In the genomic region with DNA sequence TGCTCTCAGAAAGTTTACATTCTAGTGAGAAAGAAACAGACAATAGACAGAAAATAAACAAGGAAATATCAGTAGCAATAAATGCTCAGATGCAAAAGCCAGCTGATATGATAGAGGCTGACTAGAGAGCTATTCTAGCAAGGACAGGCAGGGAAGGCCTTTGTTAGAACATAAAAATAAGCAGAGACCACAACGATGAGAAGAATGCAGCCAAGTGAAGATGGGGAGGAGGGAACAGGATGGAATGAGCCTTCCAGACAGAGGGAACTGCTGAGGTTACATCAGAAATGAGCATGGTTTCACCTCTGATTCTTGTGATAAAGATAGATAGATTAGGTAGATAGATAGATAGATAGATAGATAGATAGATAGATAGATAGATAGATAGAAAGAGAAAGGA, we compare ENCODE assay signal across 25 cellular contexts. TPM values are rescaled to one million over a fixed set of nuclear protein-coding genes. Genes with fewer than 3 reads are reported as not detected.
DNase-seq lines count a peak whose midpoint lies in the region; ATAC-seq and TF ChIP-seq lines count a peak whose summit lies in the region.
"Had no signal": no experiment of that assay in that cellular context is flagged by ENCODE, and none has a peak within 500 bp of the region (broad histone marks: within the 10 kb centered on the region; RNA-seq: fewer than 3 reads in every experiment).

No MANE protein-coding gene starts in this region.

- no peaks in the 10 kb centered on the region for H3K36me3 ChIP-seq in MM.1S (replicated peaks; ENCODE audit: insufficient read depth, low read length)
- H3K36me3 ChIP-seq: transverse colon, WERI-Rb-1 had no signal

- TF ChIP-seq CTCF in MM.1S (IDR thresholded peaks at IDR 0.05; ENCODE audit: low read length) = no peak

- H3K9me2 ChIP-seq in MM.1S (replicated peaks; ENCODE audit: insufficient read depth, low read length) = no peaks in the 10 kb centered on the region

- no peaks in the 10 kb centered on the region for H3F3A ChIP-seq in MM.1S (ENCODE audit: insufficient read depth, low read length)

- H3K9ac ChIP-seq in MM.1S (ENCODE audit: low read length) = no peak overlapping the region

- H3K4me1 Mint-ChIP-seq in activated naive CD8-positive, alpha-beta T cell treated with anti-CD3 and anti-CD28 coated beads, Interleukin-2, amount 50 U/mL, for 24 hours = no peaks in the 10 kb centered on the region
- H3K4me1 Mint-ChIP-seq in activated naive CD8-positive, alpha-beta T cell treated with anti-CD3 and anti-CD28 coated beads for 36 hours = no peaks in the 10 kb centered on the region
- H3K4me1 Mint-ChIP-seq: immature natural killer cell; naive thymus-derived CD8-positive, alpha-beta T cell had no signal

- H3K9me3 Mint-ChIP-seq in activated naive CD8-positive, alpha-beta T cell treated with anti-CD3 and anti-CD28 coated beads, Interleukin-2, amount 50 U/mL, for 24 hours = peaks cover 7% of the 10 kb centered on the region
- H3K9me3 Mint-ChIP-seq in activated naive CD8-positive, alpha-beta T cell treated with anti-CD3 and anti-CD28 coated beads for 36 hours = peaks cover 6% of the 10 kb centered on the region
- H3K9me3 Mint-ChIP-seq: activated T-helper 1 cell treated with anti-CD3 and anti-CD28 coated beads, Interleukin-12 subunit alpha, Interleukin-12 subunit beta, Interleukin-2, Interleukin-4 antibody, amounts not matched to agents 30 ng/mL and 10 ng/mL and 1 ng/mL, durations not matched to agents 14 hours and 24 hours and 36 hours had no signal

- DNase-seq in activated naive CD8-positive, alpha-beta T cell treated with anti-CD3 and anti-CD28 coated beads, Interleukin-2, amount 50 U/mL, for 24 hours = no peak
- no peak for DNase-seq in activated naive CD8-positive, alpha-beta T cell treated with anti-CD3 and anti-CD28 coated beads for 36 hours
- DNase-seq in astrocyte of the hippocampus (ENCODE audit: low read depth, low spot score) (peak; percentile 72), glomerular visceral epithelial cell (ENCODE audit: extremely low spot score) (peak; percentile 58), NCI-H82 treated with DMSO at 0.1 percent for 48 hours (lab: John Stamatoyannopoulos, UW; ENCODE audit: unreplicated experiment) (no peak), MM.1S (no peak), pons (ENCODE audit: low spot score) (no peak)
- no peak for DNase-seq in stimulated activated CD4-positive, alpha-beta T cell treated with anti-CD3 and anti-CD28 coated beads, Interleukin-1b, Interleukin-23, amount 100 ng/mL, for 48 hours
- DNase-seq: amniotic stem cell; immature natural killer cell; naive thymus-derived CD8-positive, alpha-beta T cell; NCI-H1694 treated with DMSO at 0.1 percent for 48 hours; RPMI8226; stimulated activated CD4-positive, alpha-beta T cell treated with anti-CD3 and anti-CD28 coated beads, Interleukin-15, amount 100 ng/mL, for 24 hours; stimulated activated naive CD4-positive, alpha-beta T cell treated with Interleukin-2 at 50 U/mL for 16 hours; T-helper 1 cell; transverse colon; WERI-Rb-1 had no signal

- H2AFZ ChIP-seq in MM.1S (ENCODE audit: low read length) = no peak overlapping the region

- H4K20me1 ChIP-seq in MM.1S (ENCODE audit: insufficient read depth, low read length) = no peaks in the 10 kb centered on the region

- H3K27me3 ChIP-seq in MM.1S (replicated peaks; ENCODE audit: insufficient read depth, low read length) = no peaks in the 10 kb centered on the region
- H3K27me3 ChIP-seq: transverse colon had no signal

- H3K4me1 ChIP-seq in MM.1S (ENCODE audit: low read length) = no peaks in the 10 kb centered on the region

- peak overlapping the region; percentile 20 for H3K27ac Mint-ChIP-seq in activated naive CD8-positive, alpha-beta T cell treated with anti-CD3 and anti-CD28 coated beads, Interleukin-2, amount 50 U/mL, for 24 hours
- H3K27ac Mint-ChIP-seq in activated naive CD8-positive, alpha-beta T cell treated with anti-CD3 and anti-CD28 coated beads for 36 hours = no peak overlapping the region
- H3K27ac Mint-ChIP-seq: activated T-helper 1 cell treated with anti-CD3 and anti-CD28 coated beads, Interleukin-12 subunit alpha, Interleukin-12 subunit beta, Interleukin-2, Interleukin-4 antibody, amounts not matched to agents 30 ng/mL and 10 ng/mL and 1 ng/mL, durations not matched to agents 14 hours and 24 hours and 36 hours; immature natural killer cell; naive thymus-derived CD8-positive, alpha-beta T cell had no signal

- no peaks in the 10 kb centered on the region for H3K36me3 Mint-ChIP-seq in activated naive CD8-positive, alpha-beta T cell treated with anti-CD3 and anti-CD28 coated beads, Interleukin-2, amount 50 U/mL, for 24 hours (ENCODE audit: low read depth)
- H3K36me3 Mint-ChIP-seq in activated naive CD8-positive, alpha-beta T cell treated with anti-CD3 and anti-CD28 coated beads for 36 hours = no peaks in the 10 kb centered on the region
- H3K36me3 Mint-ChIP-seq: immature natural killer cell had no signal

- H3K27ac ChIP-seq in MM.1S (ENCODE audit: low read length) = no peak overlapping the region
- H3K27ac ChIP-seq: transverse colon, WERI-Rb-1 had no signal

- H3K4me2 ChIP-seq in MM.1S (ENCODE audit: low read depth, low read length) = no peak overlapping the region

- no peak for ATAC-seq in activated naive CD8-positive, alpha-beta T cell treated with anti-CD3 and anti-CD28 coated beads, Interleukin-2, amount 50 U/mL, for 24 hours
- ATAC-seq: HepG2; naive thymus-derived CD8-positive, alpha-beta T cell had no signal

- H3K9me3 ChIP-seq in MM.1S (replicated peaks; ENCODE audit: insufficient read depth, low read length) = no peaks in the 10 kb centered on the region
- H3K9me3 ChIP-seq: transverse colon had no signal

- H3K4me3 Mint-ChIP-seq in activated naive CD8-positive, alpha-beta T cell treated with anti-CD3 and anti-CD28 coated beads, Interleukin-2, amount 50 U/mL, for 24 hours = no peak overlapping the region
- H3K4me3 Mint-ChIP-seq in activated naive CD8-positive, alpha-beta T cell treated with anti-CD3 and anti-CD28 coated beads for 36 hours = no peak overlapping the region
- H3K4me3 Mint-ChIP-seq: activated T-helper 1 cell treated with anti-CD3 and anti-CD28 coated beads, Interleukin-12 subunit alpha, Interleukin-12 subunit beta, Interleukin-2, Interleukin-4 antibody, amounts not matched to agents 30 ng/mL and 10 ng/mL and 1 ng/mL, durations not matched to agents 14 hours and 24 hours and 36 hours; immature natural killer cell; naive thymus-derived CD8-positive, alpha-beta T cell had no signal

- H3K27me3 Mint-ChIP-seq in activated naive CD8-positive, alpha-beta T cell treated with anti-CD3 and anti-CD28 coated beads, Interleukin-2, amount 50 U/mL, for 24 hours = no peaks in the 10 kb centered on the region
- no peaks in the 10 kb centered on the region for H3K27me3 Mint-ChIP-seq in activated naive CD8-positive, alpha-beta T cell treated with anti-CD3 and anti-CD28 coated beads for 36 hours

- H3K79me2 ChIP-seq in MM.1S (ENCODE audit: low read length) = no peaks in the 10 kb centered on the region

- no peak overlapping the region for H3K4me3 ChIP-seq in MM.1S (ENCODE audit: low read length)
- H3K4me3 ChIP-seq: transverse colon had no signal

RNA-seq across cellular contexts. Expression of a gene that starts 7.6 kb away (rescaled TPM):
- total RNA-seq in activated naive CD8-positive, alpha-beta T cell treated with anti-CD3 and anti-CD28 coated beads for 36 hours = under 1 TPM in 1 of 2 experiments, not detected in 1; 0.12 TPM
- total RNA-seq: A172; activated T-helper 1 cell treated with anti-CD3 and anti-CD28 coated beads, Interleukin-12 subunit alpha, Interleukin-12 subunit beta, Interleukin-2, Interleukin-4 antibody, amounts not matched to agents 30 ng/mL and 10 ng/mL and 1 ng/mL, durations not matched to agents 14 hours and 24 hours and 36 hours; Daoy; glomerular endothelial cell; lung microvascular endothelial cell; naive thymus-derived CD8-positive, alpha-beta T cell; pulmonary artery endothelial cell had no signal

RNA-seq across cellular contexts. Expression of a gene that starts 44.0 kb away (rescaled TPM):
- 10 to 100 TPM; 66.4 to 74.1 TPM for total RNA-seq in activated naive CD8-positive, alpha-beta T cell treated with anti-CD3 and anti-CD28 coated beads for 36 hours

Comparison
In these comparisons a context has a peak if more than half of its experiments do, and no peak if none do; other contexts are left out.
1. DNase-seq: peak in astrocyte of the hippocampus (single experiment) and glomerular visceral epithelial cell (single experiment); none in activated naive CD8-positive, alpha-beta T cell treated with anti-CD3 and anti-CD28 coated beads, Interleukin-2, amount 50 U/mL, for 24 hours (single experiment), activated naive CD8-positive, alpha-beta T cell treated with anti-CD3 and anti-CD28 coated beads for 36 hours (single experiment), NCI-H82 treated with DMSO at 0.1 percent for 48 hours (single experiment), stimulated activated CD4-positive, alpha-beta T cell treated with anti-CD3 and anti-CD28 coated beads, Interleukin-1b, Interleukin-23, amount 100 ng/mL, for 48 hours (single experiment), MM.1S (single experiment) and pons (single experiment).